ENCODE assay signal across 11 cellular contexts in genomic region chr11:3939651-3940190, GRCh38.
DNase-seq lines count a peak whose midpoint lies in the region; ATAC-seq and TF ChIP-seq lines count a peak whose summit lies in the region.
"Had no signal": no experiment of that assay in that cellular context is flagged by ENCODE, and none has a peak within 500 bp of the region (broad histone marks: within the 10 kb centered on the region; RNA-seq: fewer than 3 reads in every experiment).

No MANE protein-coding gene starts in this region.

- CTCF ChIA-PET in CD8-positive, alpha-beta T cell (lab: Charles Lee), result interaction anchor here (0.6 to 3.5 kb wide), 3 partner anchors 27 to 133 kb away, joined by 3 to 19 read pairs (median 4); no protein-coding TSS in a partner anchor

- peak overlapping the region; percentile 85 for H3K27ac Mint-ChIP-seq in CD8-positive, alpha-beta T cell

- H3K36me3 ChIP-seq in CD8-positive, alpha-beta T cell (ENCODE audit: insufficient read depth, low read length), result no peaks in the 10 kb centered on the region
- H3K36me3 ChIP-seq in SJSA1, result no peaks in the 10 kb centered on the region

- no peak overlapping the region for H3K27ac ChIP-seq in CD8-positive, alpha-beta T cell (ENCODE audit: low read depth, low read length)
- H3K27ac ChIP-seq in SJSA1, result peak overlapping the region; percentile 78
- H3K27ac ChIP-seq: RWPE1 had no signal

- H3K27me3 ChIP-seq in CD8-positive, alpha-beta T cell (ENCODE audit: insufficient read depth, low read length), result no peaks in the 10 kb centered on the region
- no peaks in the 10 kb centered on the region for H3K27me3 ChIP-seq in SJSA1 (replicated peaks)

- H3K9me3 Mint-ChIP-seq in CD8-positive, alpha-beta T cell, result no peaks in the 10 kb centered on the region

- peaks cover 92% of the 10 kb centered on the region for H3K4me1 Mint-ChIP-seq in CD8-positive, alpha-beta T cell (ENCODE audit: low read depth)

- POLR2A ChIA-PET in CD8-positive, alpha-beta T cell (lab: Charles Lee), result interaction anchor here (0.7 to 1.5 kb wide), 2 partner anchors 85 to 156 kb away, joined by 3 to 4 read pairs; no protein-coding TSS in a partner anchor

- DNase-seq in CD8-positive, alpha-beta T cell, result no peak
- peak in 1 of 2 experiments; percentile 72 for DNase-seq in SJSA1 (ENCODE audit: low read depth in 1 of 2, low spot score in 2 of 2)
- DNase-seq in fibroblast of mammary gland (ENCODE audit: low read depth), result peak; percentile 86
- peak; percentile 80 for DNase-seq in renal cortical epithelial cell (ENCODE audit: low read depth)
- no peak for DNase-seq in NCI-H2171 treated with DMSO at 0.1 percent for 48 hours (lab: John Stamatoyannopoulos, UW)
- DNase-seq in CD1c-positive myeloid dendritic cell (ENCODE audit: extremely low spot score), result no peak
- DNase-seq in NCI-H2227 treated with DMSO at 0.1 percent for 48 hours (lab: John Stamatoyannopoulos, UW), result no peak
- DNase-seq: activated CD4-positive, CD25-positive, alpha-beta regulatory T cell treated with anti-CD3 and anti-CD28 coated beads, Interleukin-2, amount 50 U/mL, for 72 hours; activated naive CD4-positive, alpha-beta T cell treated with Interleukin-2 at 50 U/mL for 16 hours had no signal

- intact Hi-C loops in CD8-positive, alpha-beta T cell (cut with DNase I, micrococcal nuclease), result loop anchor here in 1 of 2 experiments (5.0 kb wide), 2 partner anchors 33 to 43 kb away; no protein-coding TSS in a partner anchor

- no peak overlapping the region for H3K4me3 Mint-ChIP-seq in CD8-positive, alpha-beta T cell

- no peaks in the 10 kb centered on the region for H3K27me3 Mint-ChIP-seq in CD8-positive, alpha-beta T cell (ENCODE audit: low read depth)

- H3K4me1 ChIP-seq in CD8-positive, alpha-beta T cell (ENCODE audit: insufficient read depth, low read length), result peaks cover 62% of the 10 kb centered on the region
- H3K4me1 ChIP-seq in SJSA1 (replicated peaks), result peaks cover 34% of the 10 kb centered on the region

- no peaks in the 10 kb centered on the region for H3K9me3 ChIP-seq in CD8-positive, alpha-beta T cell (ENCODE audit: low read length)
- no peaks in the 10 kb centered on the region for H3K9me3 ChIP-seq in SJSA1 (replicated peaks)

- H3K36me3 Mint-ChIP-seq in CD8-positive, alpha-beta T cell, result peaks cover 18% of the 10 kb centered on the region

- ATAC-seq in CD8-positive, alpha-beta T cell, result no peak
- no peak for ATAC-seq in GM18907 (IDR thresholded peaks at IDR 0.05; ENCODE audit: unreplicated experiment)

- TF ChIP-seq CTCF in CD8-positive, alpha-beta T cell (IDR thresholded peaks at IDR 0.05), result no peak
- TF ChIP-seq CTCF in fibroblast of mammary gland (conservative IDR thresholded peaks at IDR 0.05; ENCODE audit: control insufficient read depth, insufficient read depth, low read depth, low read length), result no peak

- H3K4me3 ChIP-seq in CD8-positive, alpha-beta T cell (ENCODE audit: low read depth, low read length), result no peak overlapping the region
- H3K4me3 ChIP-seq in SJSA1 (no peak overlapping the region), fibroblast of mammary gland (ENCODE audit: control insufficient read depth, low read depth, low read length) (no peak overlapping the region)

Comparison
In these comparisons a context has a peak if more than half of its experiments do, and no peak if none do; other contexts are left out.
1. DNase-seq: peak in fibroblast of mammary gland (single experiment) and renal cortical epithelial cell (single experiment); none in CD8-positive, alpha-beta T cell (0 of 7), NCI-H2171 treated with DMSO at 0.1 percent for 48 hours (single experiment), CD1c-positive myeloid dendritic cell (single experiment) and NCI-H2227 treated with DMSO at 0.1 percent for 48 hours (single experiment).